In the genomic region with DNA sequence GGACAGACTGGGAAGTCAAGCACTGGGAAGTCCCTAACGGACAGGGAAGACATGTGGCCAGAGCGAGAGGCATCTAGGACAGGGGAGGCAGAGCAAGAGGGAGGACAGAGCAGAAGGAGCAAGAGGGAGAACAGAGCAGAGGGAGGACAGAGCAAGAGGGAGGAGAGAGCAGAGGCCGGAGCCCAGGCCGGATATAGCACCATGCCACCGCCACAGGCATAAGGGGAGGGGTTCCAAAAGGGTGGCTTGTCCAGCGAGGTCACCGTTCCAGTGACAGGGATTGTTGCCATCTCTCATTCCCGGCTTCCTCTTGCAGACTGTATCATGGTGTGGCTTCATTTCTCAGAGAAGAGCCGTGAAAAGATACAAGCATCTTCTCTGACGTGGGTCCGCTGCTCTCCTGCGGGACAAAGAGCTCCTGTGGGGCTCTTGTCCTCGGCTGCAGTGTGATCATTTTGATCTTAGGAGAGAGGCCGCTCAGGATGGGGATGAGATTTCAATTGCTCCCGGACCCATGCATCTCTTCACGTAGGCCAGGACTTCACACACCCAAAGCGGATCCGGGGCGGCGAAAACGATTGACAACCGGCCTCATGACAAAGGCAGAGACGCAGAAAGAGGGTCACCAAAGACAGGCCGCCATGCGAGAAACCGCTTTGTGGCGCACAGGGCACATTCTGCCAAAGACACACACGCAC, we compare ENCODE assay signal across 7 cellular contexts.
A peak's percentile ranks its signal among the peaks of the same experiment; 100 is the strongest.
DNase-seq lines count a peak whose midpoint lies in the region; ATAC-seq, FAIRE-seq and TF ChIP-seq lines count a peak whose summit lies in the region.
"Not testable (repeated sequence)": the region's sequence is repeated elsewhere in the genome, so short reads cannot be mapped to it uniquely, and the experiment has no call there.

No MANE protein-coding gene starts in this region.

- H3K36me3 ChIP-seq in GM23338 (ENCODE audit: insufficient read depth); kidney (ENCODE audit: control insufficient read depth in 1 of 2, insufficient read depth in 2 of 2, low read length in 2 of 2); sigmoid colon: not testable (repeated sequence)

- peak overlapping the region; percentile 19; the same call in 2 of the 3 replicates for H3K4me3 Mint-ChIP-seq in GM23338
- H3K4me3 Mint-ChIP-seq in activated CD4-positive, alpha-beta T cell treated with anti-CD3 and anti-CD28 coated beads, Interleukin-2, amount 10 ng/mL, durations not matched to agents 24 days and 14 days: peak overlapping the region; percentile 76
- H3K4me3 Mint-ChIP-seq in activated naive CD8-positive, alpha-beta T cell treated with anti-CD3 and anti-CD28 coated beads for 36 hours: peak overlapping the region; percentile 6
- H3K4me3 Mint-ChIP-seq in endothelial cell (ENCODE audit: unreplicated experiment): peak overlapping the region; percentile 53
- H3K4me3 Mint-ChIP-seq in natural killer cell treated with Interleukin-12 subunit alpha and Interleukin-12 subunit beta and Interleukin-15 and Interleukin-18, amount 100 ng/mL, for 72 hours: peak overlapping the region; percentile 81

- not testable (repeated sequence) for ATAC-seq in GM23338; natural killer cell treated with Interleukin-12 subunit alpha and Interleukin-12 subunit beta and Interleukin-15 and Interleukin-18, amount 100 ng/mL, for 72 hours

- intact Hi-C loops in activated CD4-positive, alpha-beta T cell treated with anti-CD3 and anti-CD28 coated beads, Interleukin-2, amount 10 ng/mL, durations not matched to agents 24 days and 14 days (cut with micrococcal nuclease); kidney (cut with DNase I); sigmoid colon (cut with DNase I): not testable (repeated sequence)

- not testable (repeated sequence) for H3K4me1 ChIP-seq in GM23338 (ENCODE audit: insufficient read depth)
- peaks cover 0 to 29% of the 10 kb centered on the region in 2 donors for H3K4me1 ChIP-seq in kidney (ENCODE audit: control insufficient read depth in 1 of 2, insufficient read depth in 1 of 2, low read depth in 1 of 2, low read length in 2 of 2)
- H3K4me1 ChIP-seq in sigmoid colon: peaks cover 0 to 41% (median 36%) of the 10 kb centered on the region in 4 donors

- not testable (repeated sequence) for H3K79me2 ChIP-seq in GM23338 (replicated peaks; ENCODE audit: insufficient read depth)

- H3K27me3 Mint-ChIP-seq in GM23338 (ENCODE audit: insufficient read depth, low read depth, poor library complexity): peaks cover 57% of the 10 kb centered on the region
- H3K27me3 Mint-ChIP-seq in activated CD4-positive, alpha-beta T cell treated with anti-CD3 and anti-CD28 coated beads, Interleukin-2, amount 10 ng/mL, durations not matched to agents 24 days and 14 days: peaks cover 48% of the 10 kb centered on the region
- H3K27me3 Mint-ChIP-seq in activated naive CD8-positive, alpha-beta T cell treated with anti-CD3 and anti-CD28 coated beads for 36 hours: peaks cover 90% of the 10 kb centered on the region
- peaks cover 30% of the 10 kb centered on the region for H3K27me3 Mint-ChIP-seq in endothelial cell (ENCODE audit: unreplicated experiment)
- H3K27me3 Mint-ChIP-seq in natural killer cell treated with Interleukin-12 subunit alpha and Interleukin-12 subunit beta and Interleukin-15 and Interleukin-18, amount 100 ng/mL, for 72 hours: peaks cover 20 to 36% of the 10 kb centered on the region in 2 donors

- TF ChIP-seq POLR2A in sigmoid colon (IDR thresholded peaks at IDR 0.05): not testable (repeated sequence)

- not testable (repeated sequence) for H3K27ac ChIP-seq in GM23338 (ENCODE audit: low read depth); kidney (ENCODE audit: low read depth in 2 of 2, low read length in 2 of 2); sigmoid colon

- not testable (repeated sequence) for H4K20me1 ChIP-seq in GM23338 (replicated peaks; ENCODE audit: insufficient read depth)

- not testable (repeated sequence) for H3K9ac ChIP-seq in kidney (ENCODE audit: low read length in 2 of 2)

- peaks cover 48% of the 10 kb centered on the region for H3K27me3 ChIP-seq in GM23338 (ENCODE audit: insufficient read depth)
- H3K27me3 ChIP-seq in sigmoid colon: not testable (repeated sequence)

- H3K36me3 Mint-ChIP-seq in GM23338 (ENCODE audit: low read depth); activated CD4-positive, alpha-beta T cell treated with anti-CD3 and anti-CD28 coated beads, Interleukin-2, amount 10 ng/mL, durations not matched to agents 24 days and 14 days (ENCODE audit: low read depth); activated naive CD8-positive, alpha-beta T cell treated with anti-CD3 and anti-CD28 coated beads for 36 hours; natural killer cell treated with Interleukin-12 subunit alpha and Interleukin-12 subunit beta and Interleukin-15 and Interleukin-18, amount 100 ng/mL, for 72 hours: not testable (repeated sequence)
- H3K36me3 Mint-ChIP-seq in endothelial cell (ENCODE audit: low read depth, unreplicated experiment): peaks cover 25% of the 10 kb centered on the region

- not testable (repeated sequence) for H3K4me3 ChIP-seq in GM23338; kidney (ENCODE audit: low read length in 2 of 2); sigmoid colon

- H2AFZ ChIP-seq in GM23338: not testable (repeated sequence)

- H3K9me3 Mint-ChIP-seq in GM23338: peaks cover 26% of the 10 kb centered on the region
- not testable (repeated sequence) for H3K9me3 Mint-ChIP-seq in activated CD4-positive, alpha-beta T cell treated with anti-CD3 and anti-CD28 coated beads, Interleukin-2, amount 10 ng/mL, durations not matched to agents 24 days and 14 days; activated naive CD8-positive, alpha-beta T cell treated with anti-CD3 and anti-CD28 coated beads for 36 hours; endothelial cell (ENCODE audit: unreplicated experiment); natural killer cell treated with Interleukin-12 subunit alpha and Interleukin-12 subunit beta and Interleukin-15 and Interleukin-18, amount 100 ng/mL, for 72 hours

- WGBS in sigmoid colon, 2 donors: 93 to 94% methylated on average over 28 of the region's 28 CpGs

- not testable (repeated sequence) for TF ChIP-seq EP300 in sigmoid colon (IDR thresholded peaks at IDR 0.05)

- not testable (repeated sequence) for H3K9me3 ChIP-seq in kidney (ENCODE audit: control insufficient read depth in 1 of 2, low read length in 2 of 2); sigmoid colon

- H3K4me2 ChIP-seq in GM23338: not testable (repeated sequence)

- not testable (repeated sequence) for FAIRE-seq in kidney (lab: Jason Lieb, UNC)

- not testable (repeated sequence) for H3F3A ChIP-seq in GM23338 (replicated peaks; ENCODE audit: low read depth)

- H3K27ac Mint-ChIP-seq in GM23338; activated CD4-positive, alpha-beta T cell treated with anti-CD3 and anti-CD28 coated beads, Interleukin-2, amount 10 ng/mL, durations not matched to agents 24 days and 14 days; activated naive CD8-positive, alpha-beta T cell treated with anti-CD3 and anti-CD28 coated beads for 36 hours; natural killer cell treated with Interleukin-12 subunit alpha and Interleukin-12 subunit beta and Interleukin-15 and Interleukin-18, amount 100 ng/mL, for 72 hours: not testable (repeated sequence)
- peak overlapping the region; percentile 69 for H3K27ac Mint-ChIP-seq in endothelial cell (ENCODE audit: unreplicated experiment)

- not testable (repeated sequence) for H3K9me2 ChIP-seq in GM23338 (ENCODE audit: insufficient read depth)

- TF ChIP-seq CTCF in GM23338 (conservative IDR thresholded peaks at IDR 0.05; ENCODE audit: low read depth in 2 of 2); endothelial cell (IDR thresholded peaks at IDR 0.05; ENCODE audit: unreplicated experiment); kidney (IDR thresholded peaks at IDR 0.05; ENCODE audit: borderline replicate concordance, extremely low read depth, insufficient read depth); sigmoid colon (IDR thresholded peaks at IDR 0.05): not testable (repeated sequence)

- not testable (repeated sequence) for DNase-seq in GM23338 (ENCODE audit: low spot score); activated CD4-positive, alpha-beta T cell treated with anti-CD3 and anti-CD28 coated beads, Interleukin-2, amount 10 ng/mL, durations not matched to agents 24 days and 14 days; activated naive CD8-positive, alpha-beta T cell treated with anti-CD3 and anti-CD28 coated beads for 36 hours; endothelial cell (ENCODE audit: low spot score); natural killer cell treated with Interleukin-12 subunit alpha and Interleukin-12 subunit beta and Interleukin-15 and Interleukin-18, amount 100 ng/mL, for 72 hours (ENCODE audit: low spot score)
- peak; percentile 48 for DNase-seq in kidney
- DNase-seq in sigmoid colon: peak; percentile 45

- H3K4me1 Mint-ChIP-seq in GM23338: peaks cover 15% of the 10 kb centered on the region
- peaks cover 45% of the 10 kb centered on the region for H3K4me1 Mint-ChIP-seq in activated CD4-positive, alpha-beta T cell treated with anti-CD3 and anti-CD28 coated beads, Interleukin-2, amount 10 ng/mL, durations not matched to agents 24 days and 14 days
- peaks cover 24% of the 10 kb centered on the region for H3K4me1 Mint-ChIP-seq in activated naive CD8-positive, alpha-beta T cell treated with anti-CD3 and anti-CD28 coated beads for 36 hours
- H3K4me1 Mint-ChIP-seq in endothelial cell (ENCODE audit: unreplicated experiment): peaks cover 25% of the 10 kb centered on the region
- H3K4me1 Mint-ChIP-seq in natural killer cell treated with Interleukin-12 subunit alpha and Interleukin-12 subunit beta and Interleukin-15 and Interleukin-18, amount 100 ng/mL, for 72 hours (ENCODE audit: low read depth in 2 of 2): peaks cover 41 to 49% of the 10 kb centered on the region in 2 donors

Comparison
In these comparisons a context has a peak if more than half of its experiments do, and no peak if none do; other contexts are left out.
1. H3K4me3 Mint-ChIP-seq: peak in every context shown above with its lines; median percentile 81 in natural killer cell treated with Interleukin-12 subunit alpha and Interleukin-12 subunit beta and Interleukin-15 and Interleukin-18, amount 100 ng/mL, for 72 hours; 76 in activated CD4-positive, alpha-beta T cell treated with anti-CD3 and anti-CD28 coated beads, Interleukin-2, amount 10 ng/mL, durations not matched to agents 24 days and 14 days; 53 in endothelial cell; 19 in GM23338; 6 in activated naive CD8-positive, alpha-beta T cell treated with anti-CD3 and anti-CD28 coated beads for 36 hours.